In the genomic region with DNA sequence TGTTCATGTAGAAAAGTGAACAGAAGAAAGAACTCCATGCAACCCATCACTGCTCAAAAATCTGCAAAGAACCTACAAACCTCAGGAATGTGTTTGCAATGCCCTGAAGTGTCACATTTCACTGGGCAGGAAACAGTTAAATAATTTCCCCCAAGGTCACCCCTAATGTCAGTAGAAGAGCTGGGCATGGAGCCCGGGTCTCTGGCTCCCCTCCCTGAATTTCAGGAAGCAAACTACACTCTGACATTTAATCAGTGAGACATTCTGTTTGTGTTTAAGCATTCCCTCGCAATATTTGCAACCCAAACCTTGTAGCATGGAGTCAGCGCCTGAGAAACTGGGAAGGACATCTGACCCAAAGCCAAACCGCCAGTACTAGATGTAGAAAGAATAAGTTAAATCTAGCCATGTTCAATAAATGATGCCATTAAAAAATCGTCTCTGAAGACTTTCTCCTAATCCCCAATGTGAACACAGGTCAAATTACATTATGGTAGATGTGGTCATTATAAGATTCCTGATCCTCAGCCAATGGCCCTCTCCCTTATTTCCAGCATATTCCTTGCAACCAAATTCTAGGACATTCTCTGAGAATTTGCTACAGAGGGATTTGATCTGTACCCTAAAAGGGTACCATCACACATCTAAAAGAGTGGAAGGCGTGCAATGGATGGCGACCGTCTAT, we compare ENCODE assay signal across 1 cellular context.
TF ChIP-seq lines count a peak whose summit lies in the region.

No MANE protein-coding gene starts in this region.

TF ChIP-seq in GM23338, 12 proteins besides CTCF, POLR2A, EP300 and RAD21 (continued from another document):
- TF ChIP-seq, protein P1, sequence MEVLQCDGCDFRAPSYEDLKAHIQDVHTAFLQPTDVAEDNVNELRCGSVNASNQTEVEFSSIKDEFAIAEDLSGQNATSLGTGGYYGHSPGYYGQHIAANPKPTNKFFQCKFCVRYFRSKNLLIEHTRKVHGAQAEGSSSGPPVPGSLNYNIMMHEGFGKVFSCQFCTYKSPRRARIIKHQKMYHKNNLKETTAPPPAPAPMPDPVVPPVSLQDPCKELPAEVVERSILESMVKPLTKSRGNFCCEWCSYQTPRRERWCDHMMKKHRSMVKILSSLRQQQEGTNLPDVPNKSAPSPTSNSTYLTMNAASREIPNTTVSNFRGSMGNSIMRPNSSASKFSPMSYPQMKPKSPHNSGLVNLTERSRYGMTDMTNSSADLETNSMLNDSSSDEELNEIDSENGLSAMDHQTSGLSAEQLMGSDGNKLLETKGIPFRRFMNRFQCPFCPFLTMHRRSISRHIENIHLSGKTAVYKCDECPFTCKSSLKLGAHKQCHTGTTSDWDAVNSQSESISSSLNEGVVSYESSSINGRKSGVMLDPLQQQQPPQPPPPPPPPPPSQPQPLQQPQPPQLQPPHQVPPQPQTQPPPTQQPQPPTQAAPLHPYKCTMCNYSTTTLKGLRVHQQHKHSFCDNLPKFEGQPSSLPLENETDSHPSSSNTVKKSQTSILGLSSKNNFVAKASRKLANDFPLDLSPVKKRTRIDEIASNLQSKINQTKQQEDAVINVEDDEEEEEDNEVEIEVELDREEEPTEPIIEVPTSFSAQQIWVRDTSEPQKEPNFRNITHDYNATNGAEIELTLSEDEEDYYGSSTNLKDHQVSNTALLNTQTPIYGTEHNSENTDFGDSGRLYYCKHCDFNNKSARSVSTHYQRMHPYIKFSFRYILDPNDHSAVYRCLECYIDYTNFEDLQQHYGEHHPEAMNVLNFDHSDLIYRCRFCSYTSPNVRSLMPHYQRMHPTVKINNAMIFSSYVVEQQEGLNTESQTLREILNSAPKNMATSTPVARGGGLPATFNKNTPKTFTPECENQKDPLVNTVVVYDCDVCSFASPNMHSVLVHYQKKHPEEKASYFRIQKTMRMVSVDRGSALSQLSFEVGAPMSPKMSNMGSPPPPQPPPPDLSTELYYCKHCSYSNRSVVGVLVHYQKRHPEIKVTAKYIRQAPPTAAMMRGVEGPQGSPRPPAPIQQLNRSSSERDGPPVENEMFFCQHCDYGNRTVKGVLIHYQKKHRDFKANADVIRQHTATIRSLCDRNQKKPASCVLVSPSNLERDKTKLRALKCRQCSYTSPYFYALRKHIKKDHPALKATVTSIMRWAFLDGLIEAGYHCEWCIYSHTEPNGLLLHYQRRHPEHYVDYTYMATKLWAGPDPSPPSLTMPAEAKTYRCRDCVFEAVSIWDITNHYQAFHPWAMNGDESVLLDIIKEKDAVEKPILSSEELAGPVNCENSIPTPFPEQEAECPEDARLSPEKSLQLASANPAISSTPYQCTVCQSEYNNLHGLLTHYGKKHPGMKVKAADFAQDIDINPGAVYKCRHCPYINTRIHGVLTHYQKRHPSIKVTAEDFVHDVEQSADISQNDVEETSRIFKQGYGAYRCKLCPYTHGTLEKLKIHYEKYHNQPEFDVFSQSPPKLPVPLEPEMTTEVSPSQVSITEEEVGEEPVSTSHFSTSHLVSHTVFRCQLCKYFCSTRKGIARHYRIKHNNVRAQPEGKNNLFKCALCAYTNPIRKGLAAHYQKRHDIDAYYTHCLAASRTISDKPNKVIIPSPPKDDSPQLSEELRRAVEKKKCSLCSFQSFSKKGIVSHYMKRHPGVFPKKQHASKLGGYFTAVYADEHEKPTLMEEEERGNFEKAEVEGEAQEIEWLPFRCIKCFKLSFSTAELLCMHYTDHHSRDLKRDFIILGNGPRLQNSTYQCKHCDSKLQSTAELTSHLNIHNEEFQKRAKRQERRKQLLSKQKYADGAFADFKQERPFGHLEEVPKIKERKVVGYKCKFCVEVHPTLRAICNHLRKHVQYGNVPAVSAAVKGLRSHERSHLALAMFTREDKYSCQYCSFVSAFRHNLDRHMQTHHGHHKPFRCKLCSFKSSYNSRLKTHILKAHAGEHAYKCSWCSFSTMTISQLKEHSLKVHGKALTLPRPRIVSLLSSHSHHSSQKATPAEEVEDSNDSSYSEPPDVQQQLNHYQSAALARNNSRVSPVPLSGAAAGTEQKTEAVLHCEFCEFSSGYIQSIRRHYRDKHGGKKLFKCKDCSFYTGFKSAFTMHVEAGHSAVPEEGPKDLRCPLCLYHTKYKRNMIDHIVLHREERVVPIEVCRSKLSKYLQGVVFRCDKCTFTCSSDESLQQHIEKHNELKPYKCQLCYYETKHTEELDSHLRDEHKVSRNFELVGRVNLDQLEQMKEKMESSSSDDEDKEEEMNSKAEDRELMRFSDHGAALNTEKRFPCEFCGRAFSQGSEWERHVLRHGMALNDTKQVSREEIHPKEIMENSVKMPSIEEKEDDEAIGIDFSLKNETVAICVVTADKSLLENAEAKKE (CRISPR knock-in tag; IDR thresholded peaks at IDR 0.05): no peak
- no peak for TF ChIP-seq EZH2phosphoT487 (IDR thresholded peaks at IDR 0.05; ENCODE audit: unreplicated experiment)
- no peak for TF ChIP-seq ZNF114 (CRISPR knock-in tag; IDR thresholded peaks at IDR 0.05)
- no peak for TF ChIP-seq JUNB (IDR thresholded peaks at IDR 0.05; ENCODE audit: unreplicated experiment)
TF ChIP-seq in GM23338: peak in this region for 0.
